Comparison of ENCODE assay signal across 22 cellular contexts in the genomic region with DNA sequence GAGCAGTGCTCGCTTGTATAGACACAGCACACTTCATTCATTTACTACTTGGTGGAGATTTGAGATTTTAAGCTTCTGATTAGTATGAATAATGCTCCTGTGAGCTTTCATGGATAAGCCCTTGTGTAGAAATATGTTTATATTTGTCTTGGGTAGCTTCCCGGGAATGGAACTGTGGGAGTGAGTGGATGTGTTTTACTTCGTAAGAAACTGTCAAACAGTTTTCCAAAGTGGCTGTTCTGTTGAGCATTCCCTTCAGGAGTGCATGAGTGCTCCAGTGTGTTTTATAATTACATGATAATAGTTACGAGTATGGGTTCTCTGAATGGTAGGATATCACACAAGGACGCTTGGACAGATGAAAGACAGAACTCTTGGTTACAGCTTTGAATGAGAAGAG. TPM values are rescaled to one million over a fixed set of nuclear protein-coding genes. Genes with fewer than 3 reads are reported as not detected.
A peak's percentile ranks its signal among the peaks of the same experiment; 100 is the strongest.
DNase-seq lines count a peak whose midpoint lies in the region; ATAC-seq and TF ChIP-seq lines count a peak whose summit lies in the region.
"Had no signal": no experiment of that assay in that cellular context is flagged by ENCODE, and none has a peak within 500 bp of the region (broad histone marks: within the 10 kb centered on the region; RNA-seq: fewer than 3 reads in every experiment).

No MANE protein-coding gene starts in this region.

- H3F3A ChIP-seq in GM23338 (replicated peaks; ENCODE audit: low read depth): no peaks in the 10 kb centered on the region

- no peaks in the 10 kb centered on the region for H3K27me3 Mint-ChIP-seq in GM23338 (ENCODE audit: insufficient read depth, low read depth, poor library complexity)
- H3K27me3 Mint-ChIP-seq in nephron (ENCODE audit: low read depth): peaks cover 13% of the 10 kb centered on the region
- H3K27me3 Mint-ChIP-seq: CD4-positive, alpha-beta T cell had no signal

- no peaks in the 10 kb centered on the region for H4K20me1 ChIP-seq in GM23338 (replicated peaks; ENCODE audit: insufficient read depth)

- no TSS peak for BruUV-seq in Panc1 (replicated peaks; lab: Mats Ljungman, UMichigan)

- H3K4me1 Mint-ChIP-seq in GM23338 (peaks cover 28% of the 10 kb centered on the region), nephron (peaks cover 19% of the 10 kb centered on the region)

- H3K4me3 ChIP-seq in GM23338 (no peak overlapping the region), Panc1 (ENCODE audit: low read depth in 2 of 2, low read length in 2 of 2) (no peak overlapping the region)
- H3K4me3 ChIP-seq: A549 had no signal

- CTCF ChIA-PET in Panc1 (lab: Charles Lee): no interaction called here
- CTCF ChIA-PET in RWPE1 (lab: Yijun Ruan, JAX): interaction anchor here (0.6 kb wide), 1 partner anchor 246 kb away, joined by 3 read pairs; no protein-coding TSS in a partner anchor

- no peak overlapping the region for H3K4me3 Mint-ChIP-seq in GM23338
- H3K4me3 Mint-ChIP-seq in nephron: no peak overlapping the region
- H3K4me3 Mint-ChIP-seq: CD4-positive, alpha-beta T cell; H9 had no signal

- DNase-seq in GM23338 (ENCODE audit: low spot score) (no peak), Panc1 (ENCODE audit: low read depth, low spot score) (no peak), left cardiac atrium (no peak), NCI-H1417 treated with DMSO at 0.1 percent for 48 hours (lab: John Stamatoyannopoulos, UW) (no peak), RWPE1 (ENCODE audit: low spot score) (no peak)
- DNase-seq: Caco-2; CD4-positive, alpha-beta T cell; GDM1; H9; KG1; NCI-H1048; NCI-H146; NCI-H2081; NCI-H2171 treated with DMSO at 0.1 percent for 48 hours; NCI-H69; NK-92 treated with Interleukin-12 subunit alpha and Interleukin-12 subunit beta, amount 100 ng/mL, for 24 hours had no signal

- no peaks in the 10 kb centered on the region for H3K9me3 Mint-ChIP-seq in GM23338
- H3K9me3 Mint-ChIP-seq in nephron: peaks cover 5% of the 10 kb centered on the region
- H3K9me3 Mint-ChIP-seq: H9 had no signal

- H3K27me3 ChIP-seq in GM23338 (ENCODE audit: insufficient read depth) (no peaks in the 10 kb centered on the region), Panc1 (ENCODE audit: control insufficient read depth, insufficient read depth, low read length) (no peaks in the 10 kb centered on the region)

- H3K27ac Mint-ChIP-seq in GM23338 (no peak overlapping the region), nephron (peak overlapping the region; percentile 27 to 86 (median 49))
- H3K27ac Mint-ChIP-seq: CD4-positive, alpha-beta T cell had no signal

- TF ChIP-seq CTCF in GM23338 (conservative IDR thresholded peaks at IDR 0.05; ENCODE audit: low read depth in 2 of 2) (no peak), Panc1 (IDR thresholded peaks at IDR 0.05) (no peak), nephron (IDR thresholded peaks at IDR 0.05; ENCODE audit: unreplicated experiment in 3 of 3) (no peak), RWPE1 (conservative IDR thresholded peaks at IDR 0.05; ENCODE audit: low read depth) (no peak)

- no peak overlapping the region for H3K4me2 ChIP-seq in GM23338
- H3K4me2 ChIP-seq: A549 had no signal

- POLR2A ChIA-PET in Panc1 (lab: Charles Lee) (no interaction called here), RWPE1 (lab: Yijun Ruan, JAX; ENCODE audit: low non-redundant PET) (no interaction called here)

- H3K79me2 ChIP-seq in GM23338 (replicated peaks; ENCODE audit: insufficient read depth): no peaks in the 10 kb centered on the region

- H3K36me3 ChIP-seq in GM23338 (ENCODE audit: insufficient read depth): no peaks in the 10 kb centered on the region
- H3K36me3 ChIP-seq in Panc1 (ENCODE audit: control insufficient read depth, insufficient read depth, low read length): no peaks in the 10 kb centered on the region

- H3K27ac ChIP-seq in GM23338 (ENCODE audit: low read depth) (no peak overlapping the region), Panc1 (ENCODE audit: low read length) (no peak overlapping the region), RWPE1 (no peak overlapping the region)
- H3K27ac ChIP-seq: A549 had no signal

- H3K4me1 ChIP-seq in GM23338 (ENCODE audit: insufficient read depth) (peaks cover 14% of the 10 kb centered on the region), Panc1 (ENCODE audit: control insufficient read depth, insufficient read depth, low read length) (no peaks in the 10 kb centered on the region)
- H3K4me1 ChIP-seq: A549, Caco-2 had no signal

- no peaks in the 10 kb centered on the region; the same call in 2 of the 3 replicates for H3K36me3 Mint-ChIP-seq in GM23338 (ENCODE audit: low read depth)
- H3K36me3 Mint-ChIP-seq in nephron (ENCODE audit: low read depth): no peaks in the 10 kb centered on the region

- intact Hi-C loops in Panc1 (cut with micrococcal nuclease; ENCODE audit: unreplicated experiment) (no loop called here), left cardiac atrium (cut with DNase I) (no loop called here)

- no peaks in the 10 kb centered on the region for H3K9me2 ChIP-seq in GM23338 (ENCODE audit: insufficient read depth)

- peak overlapping the region; percentile 25; the same call in 1 of the 2 replicates for H2AFZ ChIP-seq in GM23338

- ATAC-seq in GM23338 (no peak), Panc1 (peak; percentile 53; the same call in 1 of the 2 replicates), left cardiac atrium (peak; percentile 27 to 93)
- ATAC-seq in activated CD4-positive, CD25-positive, alpha-beta regulatory T cell treated with anti-CD3 and anti-CD28 coated beads, Interleukin-2, amount 50 U/mL, for 24 hours: no peak
- ATAC-seq: A549, HepG2 had no signal

- no peaks in the 10 kb centered on the region for H3K9me3 ChIP-seq in Panc1 (ENCODE audit: control insufficient read depth, insufficient read depth, low read depth, low read length)
- H3K9me3 ChIP-seq: A549 had no signal

- in situ Hi-C loops in Panc1 (cut with HindIII; ENCODE audit: low pct_unique_long_range_greater_than_20kb, low sequenced_read_pairs): no loop called here

TF ChIP-seq in GM23338, 12 proteins besides CTCF, POLR2A, EP300 and RAD21:
- TF ChIP-seq ZNF331 (CRISPR knock-in tag; IDR thresholded peaks at IDR 0.05; ENCODE audit: low read depth) (no peak), JUNB (IDR thresholded peaks at IDR 0.05; ENCODE audit: unreplicated experiment) (no peak)

RNA-seq across cellular contexts. Expression of a gene that starts 49.4 kb away (rescaled TPM):
- total RNA-seq in GM23338 (2014; rRNA removed; shearing (Covaris generic)): 0.16 and 0.45 TPM in 2 replicates
- polyA plus RNA-seq in GM23338 (2016; fragmentation: Nextera tagmentation; extraction: Ambion mirVana): 0.15 and 0.16 TPM in 2 replicates
- total RNA-seq in Panc1 (2021; ENCODE audit: unreplicated experiment) (not detected), left cardiac atrium (1 to 10 TPM; 3.0 to 5.9 TPM)
- polyA plus RNA-seq in Panc1 (2012; ENCODE audit: insufficient read length): not detected
- total RNA-seq: Caco-2; CD4-positive, alpha-beta T cell; Daoy; HepG2 had no signal
- polyA plus RNA-seq: A549, BJ, HepG2 had no signal

Comparison
In these comparisons a context has a peak if more than half of its experiments do, and no peak if none do; other contexts are left out.
1. ATAC-seq: peak in Panc1 (single experiment) and left cardiac atrium (2 of 2); none in GM23338 (single experiment) and activated CD4-positive, CD25-positive, alpha-beta regulatory T cell treated with anti-CD3 and anti-CD28 coated beads, Interleukin-2, amount 50 U/mL, for 24 hours (0 of 2).